Comparison of ENCODE assay signal across 30 cellular contexts in the genomic region with DNA sequence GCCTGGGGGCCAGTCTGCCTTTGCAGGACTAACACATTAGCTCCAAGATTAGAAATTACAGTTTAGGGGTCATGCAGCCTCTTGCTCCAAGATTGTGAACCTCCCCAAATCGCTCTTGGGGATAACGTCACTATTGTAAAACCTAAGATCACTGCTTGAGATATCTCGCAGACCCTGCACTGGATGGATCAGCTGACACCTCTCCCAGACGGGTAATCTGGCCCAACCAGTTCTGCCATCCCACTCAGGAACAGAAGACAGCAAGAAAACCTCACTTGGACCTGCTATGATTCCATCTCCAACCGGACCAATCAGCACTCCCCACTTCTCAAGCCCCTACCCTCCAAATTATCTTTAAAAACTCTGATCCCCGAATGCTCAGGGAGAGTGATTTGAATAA.
"Had no signal": no experiment of that assay in that cellular context is flagged by ENCODE, and none has a peak within 500 bp of the region (broad histone marks: within the 10 kb centered on the region; RNA-seq: fewer than 3 reads in every experiment).

No MANE protein-coding gene starts in this region.

- H3K4me3 ChIP-seq: adrenal gland, body of pancreas, esophagus squamous epithelium, gastroesophageal sphincter had no signal

- ATAC-seq: activated CD4-positive, alpha-beta T cell treated with anti-CD3 and anti-CD28 coated beads for 36 hours; activated CD8-positive, alpha-beta memory T cell treated with anti-CD3 and anti-CD28 coated beads, Interleukin-2, amount 10 ng/mL, durations not matched to agents 7 days and 5 days; activated CD8-positive, alpha-beta T cell treated with anti-CD3 and anti-CD28 coated beads, Interleukin-2, amount 10 ng/mL, durations not matched to agents 7 days and 5 days; activated naive CD8-positive, alpha-beta T cell treated with anti-CD3 and anti-CD28 coated beads, Interleukin-2, amount 50 U/mL, for 24 hours; body of pancreas; effector memory CD8-positive, alpha-beta T cell; gastroesophageal sphincter had no signal

- H3K4me1 ChIP-seq: adrenal gland, body of pancreas, esophagus squamous epithelium, gastroesophageal sphincter had no signal

- H3K36me3 ChIP-seq: adrenal gland, esophagus squamous epithelium, gastroesophageal sphincter had no signal

- H3K27me3 ChIP-seq: adrenal gland, body of pancreas, esophagus squamous epithelium, gastroesophageal sphincter had no signal

- FAIRE-seq: colon had no signal

- H3K9me3 ChIP-seq: adrenal gland, body of pancreas, esophagus squamous epithelium, gastroesophageal sphincter had no signal

- DNase-seq: activated CD4-positive, alpha-beta memory T cell treated with anti-CD3 and anti-CD28 coated beads for 36 hours; activated CD4-positive, alpha-beta T cell treated with anti-CD3 and anti-CD28 coated beads for 36 hours; activated CD4-positive, alpha-beta T cell treated with anti-CD3 and anti-CD28 coated beads, Interleukin-2, amount 10 ng/mL, durations not matched to agents 24 days and 14 days; activated CD4-positive, CD25-positive, alpha-beta regulatory T cell; activated CD4-positive, CD25-positive, alpha-beta regulatory T cell treated with anti-CD3 and anti-CD28 coated beads, Interleukin-2, amount 50 U/mL, for 72 hours; activated CD8-positive, alpha-beta memory T cell treated with anti-CD3 and anti-CD28 coated beads, Interleukin-2, amount 10 ng/mL, durations not matched to agents 7 days and 5 days; activated CD8-positive, alpha-beta memory T cell treated with anti-CD3 and anti-CD28 coated beads, Interleukin-2, amount 50 U/mL, for 4 hours; activated CD8-positive, alpha-beta T cell treated with anti-CD3 and anti-CD28 coated beads, Interleukin-2, amount 10 ng/mL, durations not matched to agents 7 days and 5 days; activated effector memory CD4-positive, alpha-beta T cell treated with anti-CD3 and anti-CD28 coated beads, Interleukin-2, amount 50 U/mL, for 16 hours; activated naive CD4-positive, alpha-beta T cell treated with anti-CD3 and anti-CD28 coated beads for 36 hours; activated naive CD8-positive, alpha-beta T cell treated with anti-CD3 and anti-CD28 coated beads for 36 hours; activated naive CD8-positive, alpha-beta T cell treated with anti-CD3 and anti-CD28 coated beads, Interleukin-2, amount 50 U/mL, for 24 hours; activated T-cell treated with anti-CD3 and anti-CD28 coated beads, Interleukin-2, amount 50 U/mL, for 1 hour; activated T-cell treated with anti-CD3 and anti-CD28 coated beads, Interleukin-2, amount 50 U/mL, for 48 hours; adrenal gland; amygdala; aorta; body of pancreas; caudate nucleus; cortex of kidney; dermis blood vessel endothelial cell; effector CD4-positive, alpha-beta T cell; effector memory CD8-positive, alpha-beta T cell; esophagus squamous epithelium; foreskin melanocyte; head of caudate nucleus; T-helper 2 cell had no signal

- H3K27ac ChIP-seq: adrenal gland, body of pancreas, epithelial cell of prostate, esophagus squamous epithelium, gastroesophageal sphincter had no signal
